ENCODE assay signal across 9 cellular contexts in the genomic region with DNA sequence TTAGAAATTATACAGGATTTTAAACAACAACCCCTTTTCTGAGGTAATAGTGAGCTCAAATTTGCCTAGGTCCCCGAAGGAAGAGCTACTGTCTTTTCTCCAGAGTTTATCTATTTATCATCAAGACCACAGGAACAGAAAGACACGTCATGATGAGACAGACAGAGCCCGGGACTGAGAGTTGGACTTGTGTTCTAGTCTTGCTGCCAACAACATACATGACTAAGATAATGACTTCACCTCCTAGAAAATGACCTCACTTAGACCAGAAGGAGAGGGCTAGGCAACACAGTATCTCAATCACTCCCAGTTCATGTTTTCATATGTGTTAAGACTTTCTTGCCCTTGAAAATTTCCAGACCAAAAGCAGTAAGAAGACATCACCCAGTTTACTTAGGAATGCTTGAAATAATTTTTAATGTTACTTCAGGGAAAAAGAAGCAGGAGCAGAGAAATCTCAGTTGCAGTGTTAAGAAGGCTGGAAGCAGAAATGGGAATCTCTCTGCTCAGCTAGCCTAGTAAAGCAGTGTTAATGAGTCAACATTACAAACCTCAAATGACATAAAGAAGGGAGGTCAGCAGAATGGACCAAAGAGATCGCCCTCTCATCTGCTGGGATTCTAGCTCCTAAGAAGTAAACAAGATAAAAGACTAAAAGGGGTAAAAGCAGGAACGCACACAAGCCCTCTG. TPM values are rescaled to one million over a fixed set of nuclear protein-coding genes. Genes with fewer than 3 reads are reported as not detected.
DNase-seq lines count a peak whose midpoint lies in the region; FAIRE-seq and TF ChIP-seq lines count a peak whose summit lies in the region.
"Had no signal": no experiment of that assay in that cellular context is flagged by ENCODE, and none has a peak within 500 bp of the region (broad histone marks: within the 10 kb centered on the region; RNA-seq: fewer than 3 reads in every experiment).

No MANE protein-coding gene starts in this region.

- TSS peak; percentile 36 for BruUV-seq in endothelial cell of umbilical vein (replicated peaks; lab: Mats Ljungman, UMichigan)

- CTCF ChIA-PET in endothelial cell of umbilical vein (lab: Charles Lee), result interaction anchor here (0.8 to 7.5 kb wide), 3 partner anchors 24 to 471 kb away, joined by 3 to 72 read pairs (median 50); a partner anchor contains a TSS

- H3K4me2 ChIP-seq in endothelial cell of umbilical vein (ENCODE audit: insufficient read depth, low read length), result peak overlapping the region; percentile 83
- H3K4me2 ChIP-seq in neural progenitor cell, result no peak overlapping the region

- DNase-seq in CD14-positive monocyte (ENCODE audit: low spot score) (peak; percentile 73), NCI-H1092 treated with DMSO at 0.1 percent for 48 hours (lab: John Stamatoyannopoulos, UW) (peak; percentile 7), endothelial cell of umbilical vein (ENCODE audit: low read depth, low spot score) (peak; percentile 89), neural progenitor cell (ENCODE audit: low spot score) (no peak), HuH-7 (ENCODE audit: low spot score) (no peak), GM19239 (ENCODE audit: insufficient read length, low spot score) (no peak), GM12891 (ENCODE audit: insufficient read length, low spot score) (no peak), activated gamma-delta T cell treated with Interleukin-2 at 50 U/mL for 16 hours (no peak)

- dilution Hi-C loops in endothelial cell of umbilical vein (cut with MboI; ENCODE audit: extremely low pct_ligation_motif_present, low sequenced_read_pairs), result no loop called here

- intact Hi-C loops in CD14-positive monocyte (cut with micrococcal nuclease) (loop anchor here in 1 of 2 donors (10.0 kb wide), 1 partner anchor 52 kb away; no protein-coding TSS in a partner anchor), endothelial cell of umbilical vein (cut with micrococcal nuclease) (loop anchor here (5.0 kb wide), 1 partner anchor 1226 kb away; a partner anchor contains a TSS)

- H3K9me1 ChIP-seq in endothelial cell of umbilical vein (replicated peaks; ENCODE audit: control insufficient read depth, extremely low read depth, insufficient read depth, low read length), result no peaks in the 10 kb centered on the region

- H3K36me3 ChIP-seq in endothelial cell of umbilical vein (ENCODE audit: control insufficient read depth in 2 of 2, extremely low read depth in 1 of 2, insufficient read depth in 2 of 2, low read length in 2 of 2), result no peaks in the 10 kb centered on the region
- no peaks in the 10 kb centered on the region for H3K36me3 ChIP-seq in neural progenitor cell

- peaks cover 4 to 5% of the 10 kb centered on the region in 2 donors for H3K36me3 Mint-ChIP-seq in CD14-positive monocyte
- H3K36me3 Mint-ChIP-seq in neural progenitor cell, result no peaks in the 10 kb centered on the region
- H3K36me3 Mint-ChIP-seq: stimulated activated effector memory CD8-positive, alpha-beta T cell treated with anti-CD3 and anti-CD28 coated beads, Interleukin-12 subunit alpha, Interleukin-12 subunit beta, amount 100 ng/mL, for 72 hours had no signal

- H3K27me3 ChIP-seq in endothelial cell of umbilical vein (ENCODE audit: control insufficient read depth in 2 of 2, insufficient read depth in 2 of 2, low read length in 2 of 2) (no peaks in the 10 kb centered on the region), neural progenitor cell (no peaks in the 10 kb centered on the region)

- H3K27ac ChIP-seq in endothelial cell of umbilical vein (ENCODE audit: insufficient read depth, low read depth, low read length) (peak overlapping the region; percentile 84), neural progenitor cell (no peak overlapping the region)

- H3K4me3 Mint-ChIP-seq in CD14-positive monocyte (no peak overlapping the region), neural progenitor cell (no peak overlapping the region)
- H3K4me3 Mint-ChIP-seq: stimulated activated effector memory CD8-positive, alpha-beta T cell treated with anti-CD3 and anti-CD28 coated beads, Interleukin-12 subunit alpha, Interleukin-12 subunit beta, amount 100 ng/mL, for 72 hours had no signal

- no peak for TF ChIP-seq POLR2A in endothelial cell of umbilical vein (IDR thresholded peaks at IDR 0.05; ENCODE audit: low read depth, low read length)
- TF ChIP-seq POLR2A in GM12891 (IDR thresholded peaks at IDR 0.05; ENCODE audit: low read depth, low read length), result no peak

- H3K9me3 Mint-ChIP-seq in CD14-positive monocyte, result peaks cover 0 to 4% (median 0%) of the 10 kb centered on the region in 7 donors
- no peaks in the 10 kb centered on the region for H3K9me3 Mint-ChIP-seq in neural progenitor cell

- POLR2A ChIA-PET in endothelial cell of umbilical vein (lab: Charles Lee), result no interaction called here

- H3K4me1 ChIP-seq in endothelial cell of umbilical vein (ENCODE audit: control insufficient read depth, extremely low read depth, insufficient read depth, low read length) (peaks cover 61% of the 10 kb centered on the region), neural progenitor cell (peaks cover 12% of the 10 kb centered on the region)

- no peaks in the 10 kb centered on the region for H3F3A ChIP-seq in neural progenitor cell (ENCODE audit: low read depth)

- H4K20me1 ChIP-seq in endothelial cell of umbilical vein (replicated peaks; ENCODE audit: control insufficient read depth, extremely low read depth, insufficient read depth, low read length) (no peaks in the 10 kb centered on the region), neural progenitor cell (ENCODE audit: low read depth) (no peaks in the 10 kb centered on the region)

- FAIRE-seq in endothelial cell of umbilical vein (lab: Jason Lieb, UNC) (peak; percentile 93), GM19239 (lab: Jason Lieb, UNC) (no peak), GM12891 (lab: Jason Lieb, UNC) (no peak)

- H3K4me1 Mint-ChIP-seq in CD14-positive monocyte, result peaks cover 46% of the 10 kb centered on the region
- H3K4me1 Mint-ChIP-seq in neural progenitor cell, result peaks cover 63% of the 10 kb centered on the region
- H3K4me1 Mint-ChIP-seq: stimulated activated effector memory CD8-positive, alpha-beta T cell treated with anti-CD3 and anti-CD28 coated beads, Interleukin-12 subunit alpha, Interleukin-12 subunit beta, amount 100 ng/mL, for 72 hours had no signal

- H3K27ac Mint-ChIP-seq in CD14-positive monocyte (peak overlapping the region; percentile 7 to 85 (median 66)), neural progenitor cell (peak overlapping the region; percentile 76)
- H3K27ac Mint-ChIP-seq: stimulated activated effector memory CD8-positive, alpha-beta T cell treated with anti-CD3 and anti-CD28 coated beads, Interleukin-12 subunit alpha, Interleukin-12 subunit beta, amount 100 ng/mL, for 72 hours had no signal

- H3K9me3 ChIP-seq in endothelial cell of umbilical vein (replicated peaks; ENCODE audit: control insufficient read depth, insufficient read depth, low read length), result no peaks in the 10 kb centered on the region
- H3K9me3 ChIP-seq in neural progenitor cell (ENCODE audit: low read depth), result no peaks in the 10 kb centered on the region

- H2AFZ ChIP-seq in endothelial cell of umbilical vein (ENCODE audit: low read depth, low read length) (peak overlapping the region; percentile 23), neural progenitor cell (replicated peaks) (no peak overlapping the region)

- TF ChIP-seq CTCF in CD14-positive monocyte (IDR thresholded peaks at IDR 0.05), result no peak
- no peak for TF ChIP-seq CTCF in endothelial cell of umbilical vein (IDR thresholded peaks at IDR 0.05; ENCODE audit: extremely low read depth in 1 of 2, insufficient read depth in 1 of 2, low read depth in 1 of 2, low read length in 2 of 2)
- no peak for TF ChIP-seq CTCF in neural progenitor cell (IDR thresholded peaks at IDR 0.05)

- no peak overlapping the region for H3K4me3 ChIP-seq in endothelial cell of umbilical vein (replicated peaks in 1 of 3; ENCODE audit: insufficient read depth in 1 of 3, low read depth in 1 of 3, low read length in 3 of 3)
- no peak overlapping the region for H3K4me3 ChIP-seq in neural progenitor cell

- peak overlapping the region; percentile 56 for H3K9ac ChIP-seq in endothelial cell of umbilical vein (replicated peaks; ENCODE audit: extremely low read depth, insufficient read depth, low read length)
- H3K9ac ChIP-seq in neural progenitor cell, result no peak overlapping the region

- peaks cover 2% of the 10 kb centered on the region for H3K79me2 ChIP-seq in endothelial cell of umbilical vein (ENCODE audit: control insufficient read depth, insufficient read depth, low read length)
- H3K79me2 ChIP-seq in neural progenitor cell (ENCODE audit: low read depth), result no peaks in the 10 kb centered on the region

- H3K27me3 Mint-ChIP-seq in CD14-positive monocyte (ENCODE audit: low read depth in 3 of 3) (no peaks in the 10 kb centered on the region), neural progenitor cell (ENCODE audit: insufficient read depth, low read depth) (no peaks in the 10 kb centered on the region)

TF ChIP-seq in endothelial cell of umbilical vein, 7 proteins besides CTCF, POLR2A, EP300 and RAD21 (continues in another document):
- TF ChIP-seq GATA2 (IDR thresholded peaks at IDR 0.05; ENCODE audit: insufficient read depth, insufficient read length, low read depth, low read length) (peak; percentile 97), MYC (IDR thresholded peaks at IDR 0.05; ENCODE audit: low read depth, low read length) (no peak), POLR2AphosphoS5 (IDR thresholded peaks at IDR 0.05; ENCODE audit: insufficient read depth, low read depth, low read length) (peak; percentile 58), JUN (IDR thresholded peaks at IDR 0.05; ENCODE audit: borderline replicate concordance, insufficient read depth, insufficient read length, low read depth) (peak; percentile 84)

TF ChIP-seq in GM12891, 5 proteins besides CTCF, POLR2A, EP300 and RAD21:
- no peak for TF ChIP-seq TAF1 (IDR thresholded peaks at IDR 0.05; ENCODE audit: low read depth, low read length)
- no peak for TF ChIP-seq SPI1 (IDR thresholded peaks at IDR 0.05; ENCODE audit: low read depth, low read length)
- TF ChIP-seq PAX5 (IDR thresholded peaks at IDR 0.05; ENCODE audit: insufficient read depth, low read length, severe bottlenecking), result no peak
- TF ChIP-seq POLR2AphosphoS5 (IDR thresholded peaks at IDR 0.05; ENCODE audit: low read depth, low read length), result no peak
- TF ChIP-seq POU2F2 (IDR thresholded peaks at IDR 0.05; ENCODE audit: low read depth, low read length), result no peak

RNA-seq across cellular contexts. Expression of a gene that starts 24.9 kb away (rescaled TPM):
- polyA plus RNA-seq in CD14-positive monocyte (1 to 10 TPM; 4.9 to 5.0 TPM), endothelial cell of umbilical vein (1.9 and 2.7 TPM in 2 replicates)
- total RNA-seq in endothelial cell of umbilical vein (5.3 and 6.7 TPM in 2 replicates), neural progenitor cell (ENCODE audit: low replicate concordance) (2.5 and 4.7 TPM in 2 replicates)
- 3.2 and 3.4 TPM in 2 replicates for polyA plus RNA-seq in endothelial cell of umbilical vein (2011; cell fraction: cytosol; rRNA removed)
- polyA plus RNA-seq in endothelial cell of umbilical vein (2011; cell fraction: nucleus; rRNA removed), result 5.7 and 6.3 TPM in 2 replicates
- polyA plus RNA-seq in endothelial cell of umbilical vein (2012), result 9.2 and 15.9 TPM in 2 replicates
- 10.5 and 17.8 TPM in 2 replicates for polyA minus RNA-seq in endothelial cell of umbilical vein
- not detected for polyA minus RNA-seq in endothelial cell of umbilical vein (2011; cell fraction: cytosol; rRNA and poly(A)+ RNA removed)
- polyA minus RNA-seq in endothelial cell of umbilical vein (2011; cell fraction: nucleus; rRNA and poly(A)+ RNA removed), result 25.2 and 29.9 TPM in 2 replicates
- polyA plus RNA-seq in GM12891 (2012; ENCODE audit: low read depth, missing spikeins), result not detected

Comparison
In these comparisons a context has a peak if more than half of its experiments do, and no peak if none do; other contexts are left out.
1. DNase-seq: peak in CD14-positive monocyte (single experiment), NCI-H1092 treated with DMSO at 0.1 percent for 48 hours (single experiment) and endothelial cell of umbilical vein (single experiment); none in neural progenitor cell (single experiment), HuH-7 (single experiment), GM19239 (single experiment), GM12891 (single experiment) and activated gamma-delta T cell treated with Interleukin-2 at 50 U/mL for 16 hours (single experiment).